In genomic region chr11:57662893-57663292, GRCh38 we compare ENCODE assay signal across 1 cellular context.
A peak's percentile ranks its signal among the peaks of the same experiment; 100 is the strongest.
TF ChIP-seq lines count a peak whose summit lies in the region.

No MANE protein-coding gene starts in this region.

TF ChIP-seq in H1, 55 proteins besides CTCF, POLR2A, EP300 and RAD21:
- TF ChIP-seq CEBPB (IDR thresholded peaks at IDR 0.05; ENCODE audit: low read depth, low read length): 0 out of 2 replicates have a peak, but pooled peaks have one; percentile 2
- no peak for TF ChIP-seq TEAD4 (IDR thresholded peaks at IDR 0.05; ENCODE audit: low read depth, low read length)
- no peak for TF ChIP-seq CREB1 (IDR thresholded peaks at IDR 0.05)
- no peak for TF ChIP-seq BACH1 (IDR thresholded peaks at IDR 0.05; ENCODE audit: low read length)
- TF ChIP-seq GABPA (IDR thresholded peaks at IDR 0.05; ENCODE audit: borderline replicate concordance, insufficient read depth, low read length): no peak
- no peak for TF ChIP-seq USF2 (IDR thresholded peaks at IDR 0.05; ENCODE audit: low read length)
- TF ChIP-seq RXRA (IDR thresholded peaks at IDR 0.05; ENCODE audit: insufficient read depth, low read depth, low read length): no peak
